In the genomic region with DNA sequence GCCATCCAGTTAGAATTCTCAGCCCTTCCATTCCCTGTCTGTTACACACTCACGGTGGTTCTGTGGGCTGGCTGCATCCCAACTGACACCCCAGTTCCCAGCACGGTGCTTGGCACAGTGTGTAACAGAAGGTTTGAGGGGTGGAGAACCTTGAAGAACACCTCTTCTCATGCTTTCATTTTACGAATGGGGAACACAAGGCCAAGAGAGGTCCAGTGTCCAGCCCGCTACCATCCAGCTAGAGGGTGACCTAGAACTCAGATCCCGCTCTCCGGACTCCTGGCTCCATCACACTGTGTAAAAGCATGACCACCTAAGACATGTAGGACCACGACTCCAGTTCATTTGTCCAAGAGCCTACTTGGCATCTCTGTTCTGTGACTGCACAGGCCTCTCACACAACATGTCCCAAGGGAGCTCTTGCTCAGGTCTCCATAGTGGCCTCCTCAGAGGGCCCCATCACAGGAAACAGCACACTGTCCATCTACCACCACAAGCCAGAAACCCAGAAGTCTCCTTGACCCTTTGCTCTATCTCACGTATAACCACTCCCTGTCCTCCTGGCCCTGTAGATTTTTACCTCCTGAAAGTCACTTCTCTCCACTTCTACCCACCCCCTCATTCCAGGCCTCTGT, we compare ENCODE assay signal across 20 cellular contexts. TPM values are rescaled to one million over a fixed set of nuclear protein-coding genes. Genes with fewer than 3 reads are reported as not detected.
DNase-seq lines count a peak whose midpoint lies in the region; ATAC-seq and TF ChIP-seq lines count a peak whose summit lies in the region.
"Had no signal": no experiment of that assay in that cellular context is flagged by ENCODE, and none has a peak within 500 bp of the region (broad histone marks: within the 10 kb centered on the region; RNA-seq: fewer than 3 reads in every experiment).

No MANE protein-coding gene starts in this region.

- H3K27ac Mint-ChIP-seq in endodermal cell (no peak overlapping the region), GM23338 (no peak overlapping the region)
- H3K27ac Mint-ChIP-seq: CD4-positive, CD25-positive, alpha-beta regulatory T cell had no signal

- no peaks in the 10 kb centered on the region for H3K9me2 ChIP-seq in GM23338 (ENCODE audit: insufficient read depth)

- H2AFZ ChIP-seq in GM23338, result no peak overlapping the region

- H3K4me1 Mint-ChIP-seq in endodermal cell, result peaks cover 5% of the 10 kb centered on the region
- peaks cover 17% of the 10 kb centered on the region for H3K4me1 Mint-ChIP-seq in GM23338

- H3K27ac ChIP-seq in endodermal cell (ENCODE audit: low read depth, low read length) (no peak overlapping the region), esophagus muscularis mucosa (replicated peaks in 1 of 4) (no peak overlapping the region), GM23338 (ENCODE audit: low read depth) (no peak overlapping the region)

- H3K36me3 Mint-ChIP-seq in endodermal cell (ENCODE audit: low read depth), result no peaks in the 10 kb centered on the region
- H3K36me3 Mint-ChIP-seq in GM23338 (ENCODE audit: low read depth), result no peaks in the 10 kb centered on the region
- H3K36me3 Mint-ChIP-seq: CD4-positive, CD25-positive, alpha-beta regulatory T cell had no signal

- TF ChIP-seq CTCF in endodermal cell (conservative IDR thresholded peaks at IDR 0.05) (no peak), esophagus muscularis mucosa (IDR thresholded peaks at IDR 0.05) (no peak), GM23338 (conservative IDR thresholded peaks at IDR 0.05; ENCODE audit: low read depth in 2 of 2) (no peak)

- 0 out of 2 replicates have a peak, but pooled peaks cover 3% of the 10 kb centered on the region for H3F3A ChIP-seq in GM23338 (replicated peaks; ENCODE audit: low read depth)

- H3K4me3 Mint-ChIP-seq in endodermal cell (no peak overlapping the region), GM23338 (no peak overlapping the region)

- H3K4me1 ChIP-seq in endodermal cell (ENCODE audit: control insufficient read depth, insufficient read depth, low read length) (peaks cover 7% of the 10 kb centered on the region), esophagus muscularis mucosa (peaks cover 19 to 27% (median 24%) of the 10 kb centered on the region in 4 donors), GM23338 (ENCODE audit: insufficient read depth) (peaks cover 18% of the 10 kb centered on the region)

- intact Hi-C loops in sciatic nerve (cut with DNase I), result no loop called here
- intact Hi-C loops in esophagus muscularis mucosa (cut with DNase I), result no loop called here

- no peaks in the 10 kb centered on the region for H3K9me3 ChIP-seq in endodermal cell (ENCODE audit: control insufficient read depth, low read length)
- no peaks in the 10 kb centered on the region for H3K9me3 ChIP-seq in esophagus muscularis mucosa

- H3K27me3 Mint-ChIP-seq in endodermal cell (ENCODE audit: insufficient read depth) (peaks cover 67% of the 10 kb centered on the region), GM23338 (ENCODE audit: insufficient read depth, low read depth, poor library complexity) (peaks cover 39% of the 10 kb centered on the region)

- H3K27me3 ChIP-seq in endodermal cell (ENCODE audit: control insufficient read depth, insufficient read depth, low read length, poor library complexity, severe bottlenecking) (peaks cover 58% of the 10 kb centered on the region), esophagus muscularis mucosa (peaks cover 0 to 24% (median 0%) of the 10 kb centered on the region in 4 donors), GM23338 (ENCODE audit: insufficient read depth) (peaks cover 33% of the 10 kb centered on the region)

- H3K4me2 ChIP-seq in GM23338, result no peak overlapping the region

- H3K79me2 ChIP-seq in GM23338 (replicated peaks; ENCODE audit: insufficient read depth), result no peaks in the 10 kb centered on the region

- peak; percentile 40 for DNase-seq in activated CD8-positive, alpha-beta memory T cell treated with anti-CD3 and anti-CD28 coated beads, Interleukin-2, amount 50 U/mL, for 48 hours
- DNase-seq in endodermal cell, result peak; percentile 23
- DNase-seq in sciatic nerve (ENCODE audit: low spot score), result peak; percentile 10
- no peak for DNase-seq in esophagus muscularis mucosa (ENCODE audit: extremely low spot score)
- DNase-seq in GM23338 (ENCODE audit: low spot score), result no peak
- DNase-seq: CD4-positive, CD25-positive, alpha-beta regulatory T cell; EL; GF-D8; HCEC 1CT; IMR-90; NCI-H1105; NCI-H2029; NCI-H2227 treated with DMSO at 0.1 percent for 48 hours; NCI-H510A; NCI-H748 treated with DMSO at 0.1 percent for 48 hours; NK-92 treated with Interleukin-12 subunit alpha and Interleukin-12 subunit beta, amount 100 ng/mL, for 24 hours; SIG-M5 had no signal

- no peaks in the 10 kb centered on the region for H3K9me3 Mint-ChIP-seq in endodermal cell
- H3K9me3 Mint-ChIP-seq in GM23338, result no peaks in the 10 kb centered on the region

- H3K36me3 ChIP-seq in endodermal cell (ENCODE audit: control insufficient read depth, insufficient read depth, low read length), result no peaks in the 10 kb centered on the region
- no peaks in the 10 kb centered on the region for H3K36me3 ChIP-seq in esophagus muscularis mucosa
- H3K36me3 ChIP-seq in GM23338 (ENCODE audit: insufficient read depth), result no peaks in the 10 kb centered on the region

- no peak for TF ChIP-seq POLR2A in esophagus muscularis mucosa (IDR thresholded peaks at IDR 0.05; ENCODE audit: low read depth)

- H3K4me3 ChIP-seq in endodermal cell (ENCODE audit: low read length), result no peak overlapping the region
- H3K4me3 ChIP-seq in esophagus muscularis mucosa, result no peak overlapping the region
- H3K4me3 ChIP-seq in GM23338, result no peak overlapping the region

- 94 to 98% methylated on average over 6 to 8 of the region's 8 CpGs for WGBS in endodermal cell (ENCODE audit: insufficient coverage in 1 of 2, insufficient read length in 1 of 2), 2 experiments
- WGBS in esophagus muscularis mucosa, result 97% methylated on average over 8 of the region's 8 CpGs

- no peak for ATAC-seq in sciatic nerve
- ATAC-seq in GM19023 (IDR thresholded peaks at IDR 0.05; ENCODE audit: unreplicated experiment), result no peak
- ATAC-seq in GM21576 (IDR thresholded peaks at IDR 0.05; ENCODE audit: unreplicated experiment), result no peak
- ATAC-seq in GM23338, result no peak
- ATAC-seq: Panc1 had no signal

- H4K20me1 ChIP-seq in GM23338 (replicated peaks; ENCODE audit: insufficient read depth), result no peaks in the 10 kb centered on the region

- TF ChIP-seq EP300 in esophagus muscularis mucosa (IDR thresholded peaks at IDR 0.05), result no peak

- H3K9ac ChIP-seq in endodermal cell (ENCODE audit: extremely low read depth, low read length, poor library complexity, severe bottlenecking), result no peak overlapping the region

TF ChIP-seq in GM23338, 12 proteins besides CTCF, POLR2A, EP300 and RAD21:
- TF ChIP-seq CREB1 (CRISPR knock-in tag; IDR thresholded peaks at IDR 0.05; ENCODE audit: low read depth) (no peak), NANOG (IDR thresholded peaks at IDR 0.05; ENCODE audit: borderline replicate concordance) (no peak), JUNB (IDR thresholded peaks at IDR 0.05; ENCODE audit: unreplicated experiment) (no peak), POLR2AphosphoS5 (IDR thresholded peaks at IDR 0.05; ENCODE audit: low read depth) (no peak), ZNF114 (CRISPR knock-in tag; IDR thresholded peaks at IDR 0.05) (no peak), STAT1 (IDR thresholded peaks at IDR 0.05; ENCODE audit: unreplicated experiment) (no peak)
- TF ChIP-seq, protein P1, sequence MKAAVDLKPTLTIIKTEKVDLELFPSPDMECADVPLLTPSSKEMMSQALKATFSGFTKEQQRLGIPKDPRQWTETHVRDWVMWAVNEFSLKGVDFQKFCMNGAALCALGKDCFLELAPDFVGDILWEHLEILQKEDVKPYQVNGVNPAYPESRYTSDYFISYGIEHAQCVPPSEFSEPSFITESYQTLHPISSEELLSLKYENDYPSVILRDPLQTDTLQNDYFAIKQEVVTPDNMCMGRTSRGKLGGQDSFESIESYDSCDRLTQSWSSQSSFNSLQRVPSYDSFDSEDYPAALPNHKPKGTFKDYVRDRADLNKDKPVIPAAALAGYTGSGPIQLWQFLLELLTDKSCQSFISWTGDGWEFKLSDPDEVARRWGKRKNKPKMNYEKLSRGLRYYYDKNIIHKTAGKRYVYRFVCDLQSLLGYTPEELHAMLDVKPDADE (IDR thresholded peaks at IDR 0.05), result no peak

RNA-seq across cellular contexts. Expression of a gene that starts 2.8 kb away (rescaled TPM):
- 1 to 10 TPM; 2.1 to 4.2 TPM for total RNA-seq in endodermal cell
- 9.2 TPM for polyA plus RNA-seq in endodermal cell (2013, experiment 1 of 2)
- polyA plus RNA-seq in endodermal cell (2013, experiment 2 of 2), result 10.8 TPM
- 20.1 TPM for total RNA-seq in sciatic nerve
- total RNA-seq in esophagus muscularis mucosa, result 10 to 100 TPM; 14.4 to 29.6 (median 19.7) TPM
- 4.3 and 6.2 TPM in 2 replicates for total RNA-seq in GM23338 (2014; rRNA removed; shearing (Covaris generic))
- polyA plus RNA-seq in GM23338 (2016; fragmentation: Nextera tagmentation; extraction: Ambion mirVana), result 0.73 and 0.95 TPM in 2 replicates

Comparison
In these comparisons a context has a peak if more than half of its experiments do, and no peak if none do; other contexts are left out.
1. DNase-seq: peak in activated CD8-positive, alpha-beta memory T cell treated with anti-CD3 and anti-CD28 coated beads, Interleukin-2, amount 50 U/mL, for 48 hours (single experiment), endodermal cell (single experiment) and sciatic nerve (single experiment); none in esophagus muscularis mucosa (single experiment) and GM23338 (single experiment).